ENCODE assay signal across 18 cellular contexts in genomic region chr2:166364476-166365161, GRCh38. TPM values are rescaled to one million over a fixed set of nuclear protein-coding genes. Genes with fewer than 3 reads are reported as not detected.
DNase-seq lines count a peak whose midpoint lies in the region; ATAC-seq, FAIRE-seq and TF ChIP-seq lines count a peak whose summit lies in the region.
"Had no signal": no experiment of that assay in that cellular context is flagged by ENCODE, and none has a peak within 500 bp of the region (broad histone marks: within the 10 kb centered on the region; RNA-seq: fewer than 3 reads in every experiment).

No MANE protein-coding gene starts in this region.

- no peak for FAIRE-seq in K562 (lab: Jason Lieb, UNC)
- FAIRE-seq: G401.6, GM12892, H54 had no signal

- H3K4me3 ChIP-seq in GM23248: no peak overlapping the region
- H3K4me3 ChIP-seq in K562: no peak overlapping the region
- H3K4me3 ChIP-seq in mesenchymal stem cell (ENCODE audit: insufficient read depth in 1 of 2, low read depth in 1 of 2, low read length in 2 of 2): no peak overlapping the region
- H3K4me3 ChIP-seq: HAP-1 had no signal

- intact Hi-C loops in K562 (cut with micrococcal nuclease): loop anchor here (1.0 to 5.0 kb wide), 2 partner anchors 12 to 153 kb away; no protein-coding TSS in a partner anchor

- no peak overlapping the region for H4K91ac ChIP-seq in mesenchymal stem cell (ENCODE audit: low read length)

- WGBS in GM23248 (ENCODE audit: low coverage in 1 of 2, low lambda C conversion rate in 2 of 2, missing lambda C conversion rate in 2 of 2), 2 experiments: 77 to 81% methylated on average over 9 of the region's 9 CpGs
- 16% methylated on average over 9 of the region's 9 CpGs for WGBS in K562 (ENCODE audit: insufficient coverage, low coverage, missing lambda C conversion rate)
- WGBS in mesenchymal stem cell: 97% methylated on average over 6 of the region's 9 CpGs

- H3K79me2 ChIP-seq in GM23248 (ENCODE audit: insufficient read depth) (no peaks in the 10 kb centered on the region), K562 (ENCODE audit: control insufficient read depth, insufficient read depth, low read length) (peaks cover 71% of the 10 kb centered on the region)

- H3K4ac ChIP-seq in mesenchymal stem cell (ENCODE audit: low read depth in 1 of 2, low read length in 2 of 2): no peak overlapping the region

- H3K9me2 ChIP-seq in GM23248 (ENCODE audit: insufficient read depth): no peaks in the 10 kb centered on the region

- CTCF ChIA-PET in K562 (lab: Yijun Ruan, JAX; ENCODE audit: low intra/inter-chr PET ratio): no interaction called here

- no peak for DNase-seq in GM23248
- peak; percentile 11 for DNase-seq in NCI-H69 (lab: John Stamatoyannopoulos, UW)
- DNase-seq in K562 (ENCODE audit: extremely low read depth in 1 of 4, low spot score in 3 of 4): peak in 1 of 4 experiments; percentile 19
- no peak for DNase-seq in mesenchymal stem cell
- no peak for DNase-seq in DMS 273 (lab: John Stamatoyannopoulos, UW; ENCODE audit: unreplicated experiment)
- DNase-seq: 8988T; C1 segment of cervical spinal cord; Calu3; CD4-positive, alpha-beta memory T cell; COR-L47; DMS153; DND-41; GOT3 had no signal

- no peaks in the 10 kb centered on the region for H3K79me1 ChIP-seq in mesenchymal stem cell (replicated peaks; ENCODE audit: low read length, poor library complexity, severe bottlenecking)

- H3K36me3 ChIP-seq in GM23248 (ENCODE audit: low read depth): no peaks in the 10 kb centered on the region
- no peaks in the 10 kb centered on the region for H3K36me3 ChIP-seq in K562 (ENCODE audit: control insufficient read depth, insufficient read depth, low read length)
- no peaks in the 10 kb centered on the region for H3K36me3 ChIP-seq in mesenchymal stem cell (ENCODE audit: control insufficient read depth in 1 of 2, insufficient read depth in 2 of 2, low read depth in 1 of 2, low read length in 2 of 2)
- H3K36me3 ChIP-seq: HAP-1 had no signal

- BruUV-seq in K562 (replicated peaks; lab: Mats Ljungman, UMichigan): no TSS peak

- no peak overlapping the region for H3K23ac ChIP-seq in mesenchymal stem cell (ENCODE audit: low read length in 2 of 2)

- H2BK15ac ChIP-seq in mesenchymal stem cell (ENCODE audit: low read depth, poor library complexity, severe bottlenecking): no peak overlapping the region

- no peaks in the 10 kb centered on the region for H4K20me1 ChIP-seq in GM23248 (ENCODE audit: insufficient read depth)
- H4K20me1 ChIP-seq in K562 (replicated peaks; ENCODE audit: control insufficient read depth, insufficient read depth, low read length): no peaks in the 10 kb centered on the region

- no peak for TF ChIP-seq EP300 in K562 (IDR thresholded peaks at IDR 0.05; ENCODE audit: low read length)

- H2BK12ac ChIP-seq in mesenchymal stem cell (ENCODE audit: low read length in 2 of 2): no peak overlapping the region

- H3K9me3 ChIP-seq in GM23248 (ENCODE audit: low read depth): no peaks in the 10 kb centered on the region
- no peaks in the 10 kb centered on the region for H3K9me3 ChIP-seq in K562 (replicated peaks; ENCODE audit: control insufficient read depth, insufficient read depth, low read depth, low read length)
- no peaks in the 10 kb centered on the region for H3K9me3 ChIP-seq in mesenchymal stem cell (ENCODE audit: control insufficient read depth, low read length)
- H3K9me3 ChIP-seq: HAP-1 had no signal

- H3K4me2 ChIP-seq in GM23248 (ENCODE audit: unreplicated experiment): no peak overlapping the region
- peak overlapping the region; percentile 24; the same call in 1 of the 2 replicates for H3K4me2 ChIP-seq in K562 (ENCODE audit: insufficient read depth, low read length)
- H3K4me2 ChIP-seq in mesenchymal stem cell (ENCODE audit: low read length, poor library complexity, severe bottlenecking): no peak overlapping the region

- no peak for TF ChIP-seq RAD21 in K562 (CRISPR knock-in tag; conservative IDR thresholded peaks at IDR 0.05 in 1 of 2, IDR thresholded peaks at IDR 0.05 in 1 of 2)

- POLR2A ChIA-PET in K562 (lab: Yijun Ruan, JAX): no interaction called here

- H2BK120ac ChIP-seq in mesenchymal stem cell (ENCODE audit: low read depth, low read length): no peak overlapping the region

- H3F3A ChIP-seq in GM23248 (ENCODE audit: insufficient read depth): 0 out of 2 replicates have a peak, but pooled peaks cover 6% of the 10 kb centered on the region

- H3K14ac ChIP-seq in mesenchymal stem cell (ENCODE audit: low read length in 2 of 2): no peak overlapping the region

- in situ Hi-C loops in GM23248 (cut with MboI) (no loop called here), K562 (cut with MboI) (no loop called here)

- peak overlapping the region; percentile 5; the same call in 1 of the 2 replicates for H2AFZ ChIP-seq in GM23248
- H2AFZ ChIP-seq in K562 (ENCODE audit: low read depth, low read length): peak overlapping the region; percentile 67
- H2AFZ ChIP-seq in mesenchymal stem cell (ENCODE audit: low read depth, low read length): no peak overlapping the region

- no peak for TF ChIP-seq CTCF in K562 (IDR thresholded peaks at IDR 0.05 in 2 of 3, conservative IDR thresholded peaks at IDR 0.05 in 1 of 3; ENCODE audit: insufficient read depth in 2 of 3, low read depth in 1 of 3, low read length in 3 of 3)

- ATAC-seq in K562 (peak; percentile 54), HG03139 (IDR thresholded peaks at IDR 0.05; ENCODE audit: unreplicated experiment) (no peak)

- no peak overlapping the region for H2AK5ac ChIP-seq in mesenchymal stem cell (ENCODE audit: low read length, severe bottlenecking)

- no peak overlapping the region for H4K8ac ChIP-seq in mesenchymal stem cell (ENCODE audit: low read length)

- H3K4me1 ChIP-seq in GM23248 (ENCODE audit: insufficient read depth) (peaks cover 9% of the 10 kb centered on the region), K562 (replicated peaks in 1 of 2; ENCODE audit: control insufficient read depth in 2 of 2, insufficient read depth in 2 of 2, low read length in 2 of 2) (peaks cover 3 to 45% of the 10 kb centered on the region in 2 experiments; a peak in 4 of 5 replicates), mesenchymal stem cell (ENCODE audit: control insufficient read depth, insufficient read depth, low read depth, low read length) (no peaks in the 10 kb centered on the region)

- H3K9ac ChIP-seq in GM23248: no peak overlapping the region
- H3K9ac ChIP-seq in K562 (ENCODE audit: insufficient read depth in 1 of 2, low read depth in 2 of 2, low read length in 2 of 2): no peak overlapping the region; a peak in 1 of 4 replicates
- H3K9ac ChIP-seq in mesenchymal stem cell (ENCODE audit: low read length): no peak overlapping the region

- no peaks in the 10 kb centered on the region for H3K27me3 ChIP-seq in GM23248 (replicated peaks; ENCODE audit: insufficient read depth)
- no peaks in the 10 kb centered on the region for H3K27me3 ChIP-seq in K562 (ENCODE audit: control insufficient read depth in 2 of 2, insufficient read depth in 2 of 2, low read length in 2 of 2)
- H3K27me3 ChIP-seq in mesenchymal stem cell (ENCODE audit: control insufficient read depth in 1 of 2, insufficient read depth in 1 of 2, low read length in 2 of 2): no peaks in the 10 kb centered on the region

- no peak overlapping the region for H2BK5ac ChIP-seq in mesenchymal stem cell (ENCODE audit: low read depth, low read length, poor library complexity, severe bottlenecking)

- no peak for TF ChIP-seq POLR2A in K562 (conservative IDR thresholded peaks at IDR 0.05)

- no peaks in the 10 kb centered on the region for H3K9me1 ChIP-seq in K562 (ENCODE audit: control insufficient read depth, insufficient read depth, low read length)

- no peak overlapping the region for H3K18ac ChIP-seq in mesenchymal stem cell (ENCODE audit: low read depth in 1 of 2, low read length in 2 of 2)

- no peak overlapping the region for H3K27ac ChIP-seq in GM23248
- peak overlapping the region; percentile 36; the same call in 2 of the 3 replicates for H3K27ac ChIP-seq in K562 (ENCODE audit: extremely low read depth, low read depth, low read length)
- no peak overlapping the region for H3K27ac ChIP-seq in mesenchymal stem cell (ENCODE audit: low read length, poor library complexity, severe bottlenecking)

TF ChIP-seq in K562, 482 proteins besides CTCF, POLR2A, EP300 and RAD21 (continues in another document):
- peak; percentile 52 for TF ChIP-seq RFX1 (IDR thresholded peaks at IDR 0.05)

RNA-seq across cellular contexts. Expression of gene SCN9A, which starts 11.1 kb away (rescaled TPM):
- 8.3 and 17.6 TPM in 2 replicates for total RNA-seq in GM23248 (2014; rRNA removed; shearing (Covaris generic))
- polyA plus RNA-seq in GM23248 (2016; fragmentation: Nextera tagmentation; extraction: Ambion mirVana) (6.1 and 7.2 TPM in 2 replicates), K562 (2011; rRNA removed) (2.8 and 7.6 TPM in 2 replicates), K562 (2014; fragmentation: Illumina TruSeq; extraction: Trizol) (4.5 and 6.4 TPM in 2 replicates), K562 (2014; fragmentation: Nextera tagmentation; extraction: Ambion mirVana) (1 to 10 TPM; 1.4 to 1.5 TPM), K562 (2014; rRNA removed) (4.7 and 5.0 TPM in 2 replicates)
- total RNA-seq in K562 (2011; cell fraction: chromatin; rRNA removed; ENCODE audit: low replicate concordance): 27.2 and 83.3 TPM in 2 replicates
- 14.2 and 21.1 TPM in 2 replicates for total RNA-seq in K562 (2011; cell fraction: nucleolus; rRNA removed)
- 29.3 and 43.3 TPM in 2 replicates for total RNA-seq in K562 (2011; cell fraction: nucleoplasm; rRNA removed)
- total RNA-seq in K562 (2014; rRNA removed) (7.1 and 7.8 TPM in 2 replicates), K562 (2014; rRNA removed; fragmentation: Illumina TruSeq; extraction: Trizol) (10.8 and 11.4 TPM in 2 replicates), K562 (2015; rRNA removed; fragmentation: Illumina TruSeq; extraction: Trizol) (19.8 and 22.8 TPM in 2 replicates), K562 (2021) (8.5 and 10.4 TPM in 2 replicates)
- polyA plus RNA-seq in K562 (2011; cell fraction: cytosol; rRNA removed): 1.3 and 2.4 TPM in 2 replicates
- 3.6 and 9.7 TPM in 2 replicates for polyA plus RNA-seq in K562 (2011; cell fraction: nucleus; rRNA removed)
- polyA plus RNA-seq in K562 (2012): 9.7 and 19.0 TPM in 2 replicates
- 15.1 and 27.6 TPM in 2 replicates for polyA minus RNA-seq in K562 (2011; rRNA and poly(A)+ RNA removed)
- 1.3 and 5.2 TPM in 2 replicates for polyA minus RNA-seq in K562 (2011; cell fraction: cytosol; rRNA and poly(A)+ RNA removed)
- polyA minus RNA-seq in K562 (2011; cell fraction: nucleus; rRNA and poly(A)+ RNA removed): 14.8 and 27.5 TPM in 2 replicates
- 0.73 TPM for polyA plus RNA-seq in mesenchymal stem cell (2013, experiment 1 of 2)
- polyA plus RNA-seq in mesenchymal stem cell (2013, experiment 2 of 2): 0.74 TPM
- total RNA-seq: CD4-positive, alpha-beta memory T cell had no signal
- polyA plus RNA-seq: CD4-positive, alpha-beta memory T cell had no signal
